ENCODE assay signal across 10 cellular contexts in genomic region chr7:123538189-123538714, GRCh38. TPM values are rescaled to one million over a fixed set of nuclear protein-coding genes. Genes with fewer than 3 reads are reported as not detected.
A peak's percentile ranks its signal among the peaks of the same experiment; 100 is the strongest.
DNase-seq lines count a peak whose midpoint lies in the region; ATAC-seq and TF ChIP-seq lines count a peak whose summit lies in the region.
"Had no signal": no experiment of that assay in that cellular context is flagged by ENCODE, and none has a peak within 500 bp of the region (broad histone marks: within the 10 kb centered on the region; RNA-seq: fewer than 3 reads in every experiment).

No MANE protein-coding gene starts in this region.

- POLR2A ChIA-PET in activated B cell treated with CpG ODN at 0.5 μM for 24 hours (lab: Charles Lee), result no interaction called here

- no peak overlapping the region for H4K8ac ChIP-seq in neuronal stem cell (ENCODE audit: low read depth, low read length)

- CTCF ChIA-PET in activated B cell treated with CpG ODN at 0.5 μM for 24 hours (lab: Charles Lee), result interaction anchor here (1.5 kb wide), 2 partner anchors 44 to 46 kb away, joined by 3 to 9 read pairs; no protein-coding TSS in a partner anchor

- H3K4ac ChIP-seq in neuronal stem cell (ENCODE audit: low read length), result no peak overlapping the region

- no peak overlapping the region for H3K4me3 Mint-ChIP-seq in activated B cell treated with CpG ODN at 0.5 μM for 24 hours
- H3K4me3 Mint-ChIP-seq in T-helper 2 cell treated with Interferon-gamma antibody and Interleukin-4, amounts not matched to agents 5 μg/mL and 100 μg/mL, for 36 hours, result no peak overlapping the region

- H2BK5ac ChIP-seq in neuronal stem cell (ENCODE audit: low read length), result no peak overlapping the region

- intact Hi-C loops in activated B cell treated with CpG ODN at 0.5 μM for 24 hours (cut with micrococcal nuclease), result loop anchor here (10.0 kb wide), 1 partner anchor 1393 kb away; the partner anchor contains the start of gene AASS

- no peak overlapping the region for H3K14ac ChIP-seq in neuronal stem cell (ENCODE audit: low read length)

- peaks cover 21% of the 10 kb centered on the region for H3K36me3 Mint-ChIP-seq in activated B cell treated with CpG ODN at 0.5 μM for 24 hours (ENCODE audit: low read depth)
- H3K36me3 Mint-ChIP-seq in T-helper 2 cell treated with Interferon-gamma antibody and Interleukin-4, amounts not matched to agents 5 μg/mL and 100 μg/mL, for 36 hours (ENCODE audit: low read depth), result peaks cover 2% of the 10 kb centered on the region

- no CpG with 5 or more reads among the region's 7 CpGs for WGBS in neuronal stem cell (ENCODE audit: extremely low coverage in 2 of 2, insufficient read length in 2 of 2, insufficient replicate concordance in 1 of 2), 2 donors

- H3K27me3 ChIP-seq in neuronal stem cell (ENCODE audit: control insufficient read depth in 3 of 3, insufficient read depth in 3 of 3, low read depth in 1 of 3, low read length in 3 of 3), result no peaks in the 10 kb centered on the region
- no peaks in the 10 kb centered on the region for H3K27me3 ChIP-seq in effector memory CD4-positive, alpha-beta T cell (replicated peaks; ENCODE audit: control insufficient read depth, insufficient read depth, low read length, poor library complexity, severe bottlenecking)

- peaks cover 13% of the 10 kb centered on the region for H3K4me1 Mint-ChIP-seq in activated B cell treated with CpG ODN at 0.5 μM for 24 hours
- peaks cover 17% of the 10 kb centered on the region for H3K4me1 Mint-ChIP-seq in T-helper 2 cell treated with Interferon-gamma antibody and Interleukin-4, amounts not matched to agents 5 μg/mL and 100 μg/mL, for 36 hours (ENCODE audit: low read depth)

- TF ChIP-seq CTCF in activated B cell treated with CpG ODN at 0.5 μM for 24 hours (IDR thresholded peaks at IDR 0.05), result no peak

- in situ Hi-C loops in ACHN (cut with HindIII; ENCODE audit: low pct_ligation_motif_present, low pct_unique_long_range_greater_than_20kb, low sequenced_read_pairs), result no loop called here

- ATAC-seq in HG03378 (IDR thresholded peaks at IDR 0.05; ENCODE audit: unreplicated experiment) (peak; percentile 25), activated B cell treated with CpG ODN at 0.5 μM for 24 hours (ENCODE audit: low read depth) (no peak)

- peak overlapping the region; percentile 3 for H3K27ac Mint-ChIP-seq in activated B cell treated with CpG ODN at 0.5 μM for 24 hours
- H3K27ac Mint-ChIP-seq in T-helper 2 cell treated with Interferon-gamma antibody and Interleukin-4, amounts not matched to agents 5 μg/mL and 100 μg/mL, for 36 hours, result no peak overlapping the region

- no peak overlapping the region for H3K18ac ChIP-seq in neuronal stem cell (ENCODE audit: low read length)

- H3K9ac ChIP-seq in neuronal stem cell (ENCODE audit: low read depth, low read length, poor library complexity), result no peak overlapping the region

- no peak overlapping the region for H2AFZ ChIP-seq in neuronal stem cell (ENCODE audit: low read length)

- H2AK5ac ChIP-seq in neuronal stem cell (ENCODE audit: low read depth, low read length), result no peak overlapping the region

- H3K79me1 ChIP-seq in neuronal stem cell (ENCODE audit: low read depth, low read length), result no peaks in the 10 kb centered on the region

- no peak overlapping the region for H2BK120ac ChIP-seq in neuronal stem cell (ENCODE audit: low read depth, low read length)

- peaks cover 0 to 1% of the 10 kb centered on the region in 2 donors for H3K4me1 ChIP-seq in neuronal stem cell (ENCODE audit: control insufficient read depth in 2 of 2, insufficient read depth in 1 of 2, low read depth in 1 of 2, low read length in 2 of 2)
- no peaks in the 10 kb centered on the region for H3K4me1 ChIP-seq in effector memory CD4-positive, alpha-beta T cell (ENCODE audit: control insufficient read depth, insufficient read depth, low read length, poor library complexity, severe bottlenecking)

- no peak overlapping the region for H3K23ac ChIP-seq in neuronal stem cell (ENCODE audit: low read depth, low read length, poor library complexity)

- peaks cover 2 to 18% of the 10 kb centered on the region in 2 donors for H3K36me3 ChIP-seq in neuronal stem cell (replicated peaks in 1 of 2; ENCODE audit: control insufficient read depth in 2 of 2, insufficient read depth in 2 of 2, low read length in 2 of 2)
- no peaks in the 10 kb centered on the region for H3K36me3 ChIP-seq in effector memory CD4-positive, alpha-beta T cell (ENCODE audit: control insufficient read depth, insufficient read depth, low read length)

- H4K91ac ChIP-seq in neuronal stem cell (ENCODE audit: low read depth, low read length, poor library complexity), result no peak overlapping the region

- no peak overlapping the region for H2BK15ac ChIP-seq in neuronal stem cell (ENCODE audit: low read length)

- no peak overlapping the region for H3K4me3 ChIP-seq in neuronal stem cell (ENCODE audit: low read length in 2 of 2)
- no peak overlapping the region for H3K4me3 ChIP-seq in effector memory CD4-positive, alpha-beta T cell (ENCODE audit: insufficient read depth, low read depth, low read length, poor library complexity, severe bottlenecking)

- H3K9me3 ChIP-seq in neuronal stem cell (replicated peaks in 1 of 2; ENCODE audit: control insufficient read depth in 2 of 2, insufficient read depth in 1 of 2, low read depth in 1 of 2, low read length in 2 of 2), result no peaks in the 10 kb centered on the region
- H3K9me3 ChIP-seq in effector memory CD4-positive, alpha-beta T cell (ENCODE audit: control insufficient read depth, low read length), result no peaks in the 10 kb centered on the region

- H3K4me2 ChIP-seq in neuronal stem cell (ENCODE audit: insufficient read depth, low read length, poor library complexity, severe bottlenecking), result no peak overlapping the region

- H2BK12ac ChIP-seq in neuronal stem cell (ENCODE audit: low read length), result no peak overlapping the region

- H3K27me3 Mint-ChIP-seq in activated B cell treated with CpG ODN at 0.5 μM for 24 hours, result no peaks in the 10 kb centered on the region
- peaks cover 14% of the 10 kb centered on the region for H3K27me3 Mint-ChIP-seq in T-helper 2 cell treated with Interferon-gamma antibody and Interleukin-4, amounts not matched to agents 5 μg/mL and 100 μg/mL, for 36 hours (ENCODE audit: low read depth)

- no peak overlapping the region for H3K27ac ChIP-seq in neuronal stem cell (replicated peaks; ENCODE audit: low read length)
- H3K27ac ChIP-seq in effector memory CD4-positive, alpha-beta T cell (ENCODE audit: insufficient read depth, low read length, poor library complexity, severe bottlenecking), result no peak overlapping the region

- DNase-seq in ACHN (peak; percentile 91), activated B cell treated with CpG ODN at 0.5 μM for 24 hours (no peak), foreskin melanocyte (peak; percentile 35), SKM-1 (lab: John Stamatoyannopoulos, UW; ENCODE audit: unreplicated experiment) (no peak), neuronal stem cell (ENCODE audit: low spot score) (no peak)
- no peak for DNase-seq in T-helper 2 cell treated with Interferon-gamma antibody and Interleukin-4, amounts not matched to agents 5 μg/mL and 100 μg/mL, for 36 hours (ENCODE audit: low spot score)
- DNase-seq in effector memory CD4-positive, alpha-beta T cell, result no peak
- DNase-seq: activated CD4-positive, alpha-beta T cell treated with anti-CD3 and anti-CD28 coated beads, Interleukin-2, amount 50 U/mL, for 48 hours; NCI-H1930 had no signal

- H3K9me3 Mint-ChIP-seq in activated B cell treated with CpG ODN at 0.5 μM for 24 hours, result no peaks in the 10 kb centered on the region
- no peaks in the 10 kb centered on the region for H3K9me3 Mint-ChIP-seq in T-helper 2 cell treated with Interferon-gamma antibody and Interleukin-4, amounts not matched to agents 5 μg/mL and 100 μg/mL, for 36 hours

RNA-seq across cellular contexts. Expression of gene IQUB, which starts 3.9 kb away (rescaled TPM):
- total RNA-seq in activated B cell treated with CpG ODN at 0.5 μM for 24 hours, result 0.11 and 0.15 TPM in 2 replicates
- 0.57 TPM for polyA plus RNA-seq in neuronal stem cell (2013, experiment 1 of 2)
- 0.58 TPM for polyA plus RNA-seq in neuronal stem cell (2013, experiment 2 of 2)

RNA-seq across cellular contexts. Expression of gene NDUFA5, which starts 19.4 kb away (rescaled TPM):
- 54.3 and 63.8 TPM in 2 replicates for total RNA-seq in activated B cell treated with CpG ODN at 0.5 μM for 24 hours
- 69.3 TPM for polyA plus RNA-seq in neuronal stem cell (2013, experiment 1 of 2)
- polyA plus RNA-seq in neuronal stem cell (2013, experiment 2 of 2), result 71.5 TPM

Comparison
In these comparisons a context has a peak if more than half of its experiments do, and no peak if none do; other contexts are left out.
1. DNase-seq: peak in ACHN (single experiment) and foreskin melanocyte (single experiment); none in activated B cell treated with CpG ODN at 0.5 μM for 24 hours (single experiment), SKM-1 (single experiment), neuronal stem cell (single experiment), T-helper 2 cell treated with Interferon-gamma antibody and Interleukin-4, amounts not matched to agents 5 μg/mL and 100 μg/mL, for 36 hours (single experiment) and effector memory CD4-positive, alpha-beta T cell (0 of 3).